6 cellular contexts compared by ENCODE assay signal in genomic region chr19:10112037-10112751, GRCh38. TPM values are rescaled to one million over a fixed set of nuclear protein-coding genes. Genes with fewer than 3 reads are reported as not detected.
DNase-seq lines count a peak whose midpoint lies in the region; ATAC-seq and TF ChIP-seq lines count a peak whose summit lies in the region.

No MANE protein-coding gene starts in this region.

- H3K36me3 Mint-ChIP-seq in neural crest cell (ENCODE audit: low read depth): peaks cover 5% of the 10 kb centered on the region

- H3K4me3 Mint-ChIP-seq in neural crest cell: peak overlapping the region; percentile 79

- peak; percentile 59 for DNase-seq in H7
- DNase-seq in activated CD4-positive, alpha-beta T cell treated with anti-CD3 and anti-CD28 coated beads, Interleukin-2, amount 50 U/mL, for 1 hour: peak; percentile 43
- no peak for DNase-seq in neural crest cell (ENCODE audit: low read depth, low spot score)
- no peak for DNase-seq in testis

- H3K27me3 ChIP-seq in H7 (ENCODE audit: control insufficient read depth, insufficient read depth, low read length) (no peaks in the 10 kb centered on the region), testis (no peaks in the 10 kb centered on the region)

- H3K4me1 Mint-ChIP-seq in neural crest cell: peaks cover 3% of the 10 kb centered on the region

- 61 to 66% methylated on average over 17 to 23 of the region's 23 CpGs for WGBS in testis, 2 donors

- H3K4me1 ChIP-seq in testis: peaks cover under 1% of the 10 kb centered on the region

- TF ChIP-seq POLR2A in testis (IDR thresholded peaks at IDR 0.05): no peak

- H3K4me3 ChIP-seq in H7 (ENCODE audit: insufficient read depth, low read depth, low read length) (no peak overlapping the region), testis (no peak overlapping the region)

- H3K27ac ChIP-seq in testis: no peak overlapping the region

- H3K36me3 ChIP-seq in H7 (replicated peaks; ENCODE audit: control insufficient read depth, insufficient read depth, low read length) (peaks cover 39% of the 10 kb centered on the region), testis (ENCODE audit: low read depth, missing control alignments) (no peaks in the 10 kb centered on the region)

- H3K9me3 Mint-ChIP-seq in neural crest cell: no peaks in the 10 kb centered on the region

- peaks cover 12% of the 10 kb centered on the region for H3K27me3 Mint-ChIP-seq in neural crest cell (ENCODE audit: low read depth)

- intact Hi-C loops in testis (cut with DNase I; ENCODE audit: low total_unique reads): loop anchor here (10.0 kb wide), 1 partner anchor 133 kb away; no protein-coding TSS in a partner anchor

- no peak for ATAC-seq in HG03135 (IDR thresholded peaks at IDR 0.05; ENCODE audit: unreplicated experiment)
- ATAC-seq in GM18520 (IDR thresholded peaks at IDR 0.05; ENCODE audit: unreplicated experiment): no peak

- no peaks in the 10 kb centered on the region for H3K9me3 ChIP-seq in testis

- TF ChIP-seq CTCF in neural crest cell (conservative IDR thresholded peaks at IDR 0.05) (no peak), testis (IDR thresholded peaks at IDR 0.05) (no peak)

- no peak overlapping the region for H3K27ac Mint-ChIP-seq in neural crest cell (ENCODE audit: unreplicated experiment)

RNA-seq across cellular contexts. Expression of gene P2RY11, which starts 0.7 kb away (rescaled TPM):
- 0.87 and 6.2 TPM in 2 replicates for total RNA-seq in H7 (2014; rRNA removed; shearing (Covaris generic))
- total RNA-seq in neural crest cell: 25.9 and 26.9 TPM in 2 replicates
- 10 to 100 TPM; 25.0 to 27.8 TPM for total RNA-seq in testis
- polyA plus RNA-seq in testis (ENCODE audit: insufficient read depth, low read depth, low replicate concordance): 16.3 TPM

RNA-seq across cellular contexts. Expression of gene PPAN, which starts 6.0 kb away (rescaled TPM):
- 52.9 and 54.4 TPM in 2 replicates for total RNA-seq in H7 (2014; rRNA removed; shearing (Covaris generic))
- total RNA-seq in neural crest cell: 77.8 and 84.5 TPM in 2 replicates
- 10 to 100 TPM; 66.2 to 68.1 TPM for total RNA-seq in testis
- 39.3 TPM for polyA plus RNA-seq in testis (ENCODE audit: insufficient read depth, low read depth, low replicate concordance)

RNA-seq across cellular contexts. Expression of gene EIF3G, which starts 7.5 kb away (rescaled TPM):
- 354 and 376 TPM in 2 replicates for total RNA-seq in H7 (2014; rRNA removed; shearing (Covaris generic))
- total RNA-seq in neural crest cell: 210 and 224 TPM in 2 replicates
- 100 to 1,000 TPM; 281 to 306 TPM for total RNA-seq in testis
- 348 TPM for polyA plus RNA-seq in testis (ENCODE audit: insufficient read depth, low read depth, low replicate concordance)

RNA-seq across cellular contexts. Expression of gene ANGPTL6, which starts 9.7 kb away (rescaled TPM):
- 0.15 TPM in 1 of 2 replicates, not detected in the other for total RNA-seq in H7 (2014; rRNA removed; shearing (Covaris generic))
- total RNA-seq in neural crest cell (not detected in 2 replicates), testis (1 to 10 TPM; 7.6 to 8.7 TPM)
- polyA plus RNA-seq in testis (ENCODE audit: insufficient read depth, low read depth, low replicate concordance): 3.0 TPM

RNA-seq across cellular contexts. Expression of gene SHFL, which starts 26.1 kb away (rescaled TPM):
- total RNA-seq in H7 (2014; rRNA removed; shearing (Covaris generic)): 14.4 and 20.4 TPM in 2 replicates
- total RNA-seq in neural crest cell: 0.89 and 0.93 TPM in 2 replicates
- total RNA-seq in testis: 10 to 100 TPM; 20.4 to 25.8 TPM
- 18.7 TPM for polyA plus RNA-seq in testis (ENCODE audit: insufficient read depth, low read depth, low replicate concordance)

Comparison
In these comparisons a context has a peak if more than half of its experiments do, and no peak if none do; other contexts are left out.
1. DNase-seq: peak in H7 (single experiment) and activated CD4-positive, alpha-beta T cell treated with anti-CD3 and anti-CD28 coated beads, Interleukin-2, amount 50 U/mL, for 1 hour (single experiment); none in neural crest cell (single experiment) and testis (single experiment).